Comparison of ENCODE assay signal across 3 cellular contexts in the genomic region with DNA sequence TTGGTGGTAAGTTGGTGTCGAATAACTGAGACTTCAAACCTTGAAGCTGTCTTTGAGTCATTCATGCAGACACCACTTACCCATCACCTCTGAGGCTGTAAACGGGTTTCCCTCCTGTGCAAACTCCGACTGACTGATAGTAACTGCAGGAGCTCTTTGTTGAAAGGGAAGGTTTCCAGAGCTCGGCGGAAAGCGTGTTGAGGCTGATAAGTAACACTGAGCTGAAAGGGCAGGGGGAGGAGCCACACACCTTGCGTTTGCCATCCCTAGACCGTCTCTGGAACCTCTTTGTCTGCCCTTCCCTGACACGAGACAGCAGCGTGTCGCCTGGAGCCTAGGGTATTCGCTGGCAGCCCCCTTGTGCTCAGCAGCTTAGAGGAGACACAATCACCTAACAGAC.
TF ChIP-seq lines count a peak whose summit lies in the region.

No MANE protein-coding gene starts in this region.

TF ChIP-seq in SK-N-SH, 30 proteins besides CTCF, POLR2A, EP300 and RAD21 (continued from another document and continues in another):
- TF ChIP-seq USF2 (IDR thresholded peaks at IDR 0.05; ENCODE audit: borderline replicate concordance, low read depth, low read length) = no peak
- no peak for TF ChIP-seq PBX3 (IDR thresholded peaks at IDR 0.05)
- no peak for TF ChIP-seq FOSL2 (IDR thresholded peaks at IDR 0.05; ENCODE audit: borderline replicate concordance, low read depth)
- TF ChIP-seq GABPA (IDR thresholded peaks at IDR 0.05; ENCODE audit: low read depth) = no peak
- TF ChIP-seq TAF1 (IDR thresholded peaks at IDR 0.05; ENCODE audit: borderline replicate concordance, low read depth, low read length) = no peak
- TF ChIP-seq TEAD4 (IDR thresholded peaks at IDR 0.05; ENCODE audit: borderline replicate concordance, insufficient read depth) = no peak
- TF ChIP-seq JUND (IDR thresholded peaks at IDR 0.05) = no peak
- no peak for TF ChIP-seq EZH2phosphoT487 (IDR thresholded peaks at IDR 0.05; ENCODE audit: borderline replicate concordance, low read depth)
- TF ChIP-seq RFX5 (IDR thresholded peaks at IDR 0.05; ENCODE audit: low read length) = no peak
- TF ChIP-seq, protein P1, sequence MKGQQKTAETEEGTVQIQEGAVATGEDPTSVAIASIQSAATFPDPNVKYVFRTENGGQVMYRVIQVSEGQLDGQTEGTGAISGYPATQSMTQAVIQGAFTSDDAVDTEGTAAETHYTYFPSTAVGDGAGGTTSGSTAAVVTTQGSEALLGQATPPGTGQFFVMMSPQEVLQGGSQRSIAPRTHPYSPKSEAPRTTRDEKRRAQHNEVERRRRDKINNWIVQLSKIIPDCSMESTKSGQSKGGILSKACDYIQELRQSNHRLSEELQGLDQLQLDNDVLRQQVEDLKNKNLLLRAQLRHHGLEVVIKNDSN (IDR thresholded peaks at IDR 0.05; ENCODE audit: borderline replicate concordance, low read depth) = no peak
- TF ChIP-seq, protein P2, sequence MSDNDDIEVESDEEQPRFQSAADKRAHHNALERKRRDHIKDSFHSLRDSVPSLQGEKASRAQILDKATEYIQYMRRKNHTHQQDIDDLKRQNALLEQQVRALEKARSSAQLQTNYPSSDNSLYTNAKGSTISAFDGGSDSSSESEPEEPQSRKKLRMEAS (IDR thresholded peaks at IDR 0.05; ENCODE audit: low read depth) = no peak
- TF ChIP-seq TCF12 (IDR thresholded peaks at IDR 0.05) = no peak

TF ChIP-seq in SK-N-SH treated with all-trans-retinoic acid at 6 μM for 48 hours, 23 proteins besides CTCF, POLR2A, EP300 and RAD21 (continued from another document):
- TF ChIP-seq ZC3H10 (CRISPR knock-in tag; IDR thresholded peaks at IDR 0.05) (no peak), ESRRG (CRISPR knock-in tag; IDR thresholded peaks at IDR 0.05) (no peak), ARNTL (CRISPR knock-in tag; IDR thresholded peaks at IDR 0.05; ENCODE audit: borderline replicate concordance, low read depth) (no peak)
TF ChIP-seq in SK-N-SH treated with all-trans-retinoic acid at 6 μM for 48 hours: peak in this region for 0.

TF ChIP-seq in K562, 482 proteins besides CTCF, POLR2A, EP300 and RAD21 (continued from another document):
- TF ChIP-seq NFRKB (IDR thresholded peaks at IDR 0.05; ENCODE audit: low read depth) (no peak), CBFA2T3 (IDR thresholded peaks at IDR 0.05) (peak; percentile 56), CBFA2T2 (conservative IDR thresholded peaks at IDR 0.05) (peak; percentile 28; the same call in 1 of the 2 replicates), POLR2B (IDR thresholded peaks at IDR 0.05; ENCODE audit: low read depth, partially characterized antibody) (no peak)
